In the genomic region with DNA sequence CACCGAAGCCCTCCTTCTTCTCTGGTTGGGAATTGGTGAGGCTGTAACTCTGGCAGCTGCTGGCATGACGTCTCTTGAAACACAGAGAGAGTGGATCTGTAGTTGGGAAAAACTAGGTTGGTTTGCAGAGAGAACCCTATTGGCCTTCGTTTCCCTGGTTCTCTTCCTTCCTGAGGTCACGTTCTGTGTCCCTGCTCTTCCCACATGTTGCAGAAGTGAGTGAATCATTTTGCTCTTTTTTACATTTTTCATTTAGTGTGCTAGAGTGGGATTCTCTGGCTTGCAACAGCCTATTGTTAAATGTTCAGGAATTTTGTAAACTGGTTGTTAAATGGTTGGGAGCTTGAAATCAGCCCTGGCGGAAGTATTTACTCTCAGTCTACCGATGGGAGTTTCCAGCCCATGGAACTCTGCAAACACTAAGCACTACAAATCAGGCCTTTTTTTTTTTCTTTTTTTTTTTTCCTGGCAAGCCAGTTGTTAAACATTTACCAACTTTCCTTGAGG, we compare ENCODE assay signal across 18 cellular contexts. TPM values are rescaled to one million over a fixed set of nuclear protein-coding genes. Genes with fewer than 3 reads are reported as not detected.
A peak's percentile ranks its signal among the peaks of the same experiment; 100 is the strongest.
DNase-seq lines count a peak whose midpoint lies in the region; ATAC-seq, FAIRE-seq and TF ChIP-seq lines count a peak whose summit lies in the region.
"Had no signal": no experiment of that assay in that cellular context is flagged by ENCODE, and none has a peak within 500 bp of the region (broad histone marks: within the 10 kb centered on the region; RNA-seq: fewer than 3 reads in every experiment).

No MANE protein-coding gene starts in this region.

- ATAC-seq in GM21786 (IDR thresholded peaks at IDR 0.05; ENCODE audit: unreplicated experiment) = no peak
- ATAC-seq: activated naive CD8-positive, alpha-beta T cell treated with anti-CD3 and anti-CD28 coated beads, Interleukin-2, amount 50 U/mL, for 24 hours; gastroesophageal sphincter had no signal

- in situ Hi-C loops in KBM-7 (cut with MboI; ENCODE audit: low pct_unique_long_range_greater_than_20kb, low sequenced_read_pairs) = no loop called here

- WGBS in liver = 26% methylated on average over 6 of the region's 6 CpGs
- WGBS in small intestine, 3 donors = 49 to 65% (median 52%) methylated on average over 6 of the region's 6 CpGs

- peak; percentile 40 to 43 for TF ChIP-seq RAD21 in liver (IDR thresholded peaks at IDR 0.05)

- peak overlapping the region; percentile 62 to 64 for H3K9ac ChIP-seq in liver (ENCODE audit: low read depth in 1 of 2, low read length in 2 of 2)

- peak; percentile 12 for DNase-seq in EH (ENCODE audit: low read depth)
- DNase-seq in dermis microvascular lymphatic vessel endothelial cell (ENCODE audit: low read depth in 2 of 2) = peak; percentile 72 to 94
- peak; percentile 41 for DNase-seq in small intestine
- no peak for DNase-seq in HTR-8/SVneo (ENCODE audit: insufficient read length, low spot score)
- no peak for DNase-seq in H7
- DNase-seq in KBM-7 = no peak
- DNase-seq: activated CD4-positive, alpha-beta T cell treated with anti-CD3 and anti-CD28 coated beads, Interleukin-2, amount 50 U/mL, for 48 hours; activated naive CD8-positive, alpha-beta T cell treated with anti-CD3 and anti-CD28 coated beads, Interleukin-2, amount 50 U/mL, for 24 hours; BE2C; cerebellar nuclear complex; DMS 273 treated with DMSO at 0.1 percent for 48 hours; NCI-H2171; sigmoid colon; stimulated activated CD4-positive, alpha-beta T cell treated with anti-CD3 and anti-CD28 coated beads, Interleukin-4, amount 100 ng/mL, for 1 hour; SW 1271 had no signal

- no peak for TF ChIP-seq CTCF in liver (IDR thresholded peaks at IDR 0.05; ENCODE audit: low read depth, low read length, missing input control)

- H3K9me3 ChIP-seq in liver (ENCODE audit: control insufficient read depth in 4 of 4, low read length in 3 of 4) (no peaks in the 10 kb centered on the region), small intestine (ENCODE audit: control insufficient read depth, low read depth) (no peaks in the 10 kb centered on the region)
- H3K9me3 ChIP-seq: BE2C, gastroesophageal sphincter, sigmoid colon had no signal

- H3K4me3 ChIP-seq in liver (ENCODE audit: low read depth in 1 of 3, low read length in 3 of 3) = no peak overlapping the region
- H3K4me3 ChIP-seq in small intestine (ENCODE audit: low read depth in 1 of 2, low read length in 2 of 2) = no peak overlapping the region
- H3K4me3 ChIP-seq in H7 (ENCODE audit: insufficient read depth, low read depth, low read length) = no peak overlapping the region
- H3K4me3 ChIP-seq: gastroesophageal sphincter, sigmoid colon had no signal

- H3K27ac ChIP-seq in liver (ENCODE audit: low read depth in 1 of 2, low read length in 2 of 2) = peak overlapping the region; percentile 86 to 94
- H3K27ac ChIP-seq in small intestine (ENCODE audit: low read depth in 1 of 2, low read length in 1 of 2) = no peak overlapping the region
- H3K27ac ChIP-seq: gastroesophageal sphincter, sigmoid colon had no signal

- no peaks in the 10 kb centered on the region for H3K27me3 ChIP-seq in liver (ENCODE audit: control insufficient read depth in 4 of 4, insufficient read depth in 4 of 4, low read length in 3 of 4)
- H3K27me3 ChIP-seq in small intestine (ENCODE audit: control insufficient read depth in 2 of 2, insufficient read depth in 2 of 2, low read length in 2 of 2) = no peaks in the 10 kb centered on the region
- H3K27me3 ChIP-seq in H7 (ENCODE audit: control insufficient read depth, insufficient read depth, low read length) = no peaks in the 10 kb centered on the region
- H3K27me3 ChIP-seq: gastroesophageal sphincter, sigmoid colon had no signal

- no peaks in the 10 kb centered on the region for H3K36me3 ChIP-seq in liver (ENCODE audit: control insufficient read depth in 4 of 4, insufficient read depth in 3 of 4, low read depth in 1 of 4, low read length in 3 of 4)
- H3K36me3 ChIP-seq in small intestine (ENCODE audit: control insufficient read depth in 2 of 2, insufficient read depth in 2 of 2, low read length in 2 of 2) = no peaks in the 10 kb centered on the region
- no peaks in the 10 kb centered on the region for H3K36me3 ChIP-seq in H7 (replicated peaks; ENCODE audit: control insufficient read depth, insufficient read depth, low read length)
- H3K36me3 ChIP-seq: BE2C, gastroesophageal sphincter, sigmoid colon had no signal

- H3K4me1 ChIP-seq in liver (ENCODE audit: control insufficient read depth in 4 of 4, insufficient read depth in 4 of 4, low read length in 3 of 4) (peaks cover 7 to 35% (median 21%) of the 10 kb centered on the region in 4 donors), small intestine (ENCODE audit: control insufficient read depth in 2 of 2, insufficient read depth in 1 of 2, low read depth in 1 of 2, low read length in 1 of 2) (no peaks in the 10 kb centered on the region)
- H3K4me1 ChIP-seq: BE2C, gastroesophageal sphincter, sigmoid colon had no signal

- FAIRE-seq in small intestine (lab: Jason Lieb, UNC) (no peak), HTR-8/SVneo (lab: Jason Lieb, UNC) (no peak)

TF ChIP-seq in liver, 16 proteins besides CTCF, POLR2A, EP300 and RAD21 (continues in another document):
- TF ChIP-seq, protein P1, sequence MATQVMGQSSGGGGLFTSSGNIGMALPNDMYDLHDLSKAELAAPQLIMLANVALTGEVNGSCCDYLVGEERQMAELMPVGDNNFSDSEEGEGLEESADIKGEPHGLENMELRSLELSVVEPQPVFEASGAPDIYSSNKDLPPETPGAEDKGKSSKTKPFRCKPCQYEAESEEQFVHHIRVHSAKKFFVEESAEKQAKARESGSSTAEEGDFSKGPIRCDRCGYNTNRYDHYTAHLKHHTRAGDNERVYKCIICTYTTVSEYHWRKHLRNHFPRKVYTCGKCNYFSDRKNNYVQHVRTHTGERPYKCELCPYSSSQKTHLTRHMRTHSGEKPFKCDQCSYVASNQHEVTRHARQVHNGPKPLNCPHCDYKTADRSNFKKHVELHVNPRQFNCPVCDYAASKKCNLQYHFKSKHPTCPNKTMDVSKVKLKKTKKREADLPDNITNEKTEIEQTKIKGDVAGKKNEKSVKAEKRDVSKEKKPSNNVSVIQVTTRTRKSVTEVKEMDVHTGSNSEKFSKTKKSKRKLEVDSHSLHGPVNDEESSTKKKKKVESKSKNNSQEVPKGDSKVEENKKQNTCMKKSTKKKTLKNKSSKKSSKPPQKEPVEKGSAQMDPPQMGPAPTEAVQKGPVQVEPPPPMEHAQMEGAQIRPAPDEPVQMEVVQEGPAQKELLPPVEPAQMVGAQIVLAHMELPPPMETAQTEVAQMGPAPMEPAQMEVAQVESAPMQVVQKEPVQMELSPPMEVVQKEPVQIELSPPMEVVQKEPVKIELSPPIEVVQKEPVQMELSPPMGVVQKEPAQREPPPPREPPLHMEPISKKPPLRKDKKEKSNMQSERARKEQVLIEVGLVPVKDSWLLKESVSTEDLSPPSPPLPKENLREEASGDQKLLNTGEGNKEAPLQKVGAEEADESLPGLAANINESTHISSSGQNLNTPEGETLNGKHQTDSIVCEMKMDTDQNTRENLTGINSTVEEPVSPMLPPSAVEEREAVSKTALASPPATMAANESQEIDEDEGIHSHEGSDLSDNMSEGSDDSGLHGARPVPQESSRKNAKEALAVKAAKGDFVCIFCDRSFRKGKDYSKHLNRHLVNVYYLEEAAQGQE (IDR thresholded peaks at IDR 0.05) = peak; percentile 75
- TF ChIP-seq FOXA2 (IDR thresholded peaks at IDR 0.05) (peak; percentile 53), SP1 (IDR thresholded peaks at IDR 0.05) (peak; percentile 87), NR2F2 (IDR thresholded peaks at IDR 0.05) (no peak), ZBTB33 (IDR thresholded peaks at IDR 0.05) (peak; percentile 49), MAX (IDR thresholded peaks at IDR 0.05) (peak; percentile 69), FOXA1 (IDR thresholded peaks at IDR 0.05) (no peak), EGR1 (IDR thresholded peaks at IDR 0.05; ENCODE audit: low read depth in 2 of 2) (peak in 1 of 2 donors; percentile 74), JUND (IDR thresholded peaks at IDR 0.05) (peak; percentile 26 to 60), HNF4G (IDR thresholded peaks at IDR 0.05) (no peak), RXRA (IDR thresholded peaks at IDR 0.05) (peak; percentile 21 to 64), YY1 (IDR thresholded peaks at IDR 0.05) (peak; percentile 80), GABPA (IDR thresholded peaks at IDR 0.05 in 1 of 2, conservative IDR thresholded peaks at IDR 0.05 in 1 of 2) (peak in 1 of 2 donors; percentile 65), TAF1 (conservative IDR thresholded peaks at IDR 0.05) (peak; percentile 56)
- TF ChIP-seq, protein P2, sequence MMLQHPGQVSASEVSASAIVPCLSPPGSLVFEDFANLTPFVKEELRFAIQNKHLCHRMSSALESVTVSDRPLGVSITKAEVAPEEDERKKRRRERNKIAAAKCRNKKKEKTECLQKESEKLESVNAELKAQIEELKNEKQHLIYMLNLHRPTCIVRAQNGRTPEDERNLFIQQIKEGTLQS (IDR thresholded peaks at IDR 0.05) = no peak

RNA-seq across cellular contexts. Expression of gene CKAP4, which starts 26.8 kb away (rescaled TPM):
- total RNA-seq in dermis microvascular lymphatic vessel endothelial cell = 36.2 and 55.9 TPM in 2 replicates
- total RNA-seq in liver = 10 to 100 TPM; 23.1 to 27.4 TPM
- polyA plus RNA-seq in liver = 10 to 100 TPM; 13.1 to 28.0 TPM
- polyA plus RNA-seq in small intestine = 10 to 100 TPM in 1 of 3 donors, 1 to 10 TPM in 2; 2.0 to 34.5 (median 4.1) TPM
- 52.0 and 54.4 TPM in 2 replicates for total RNA-seq in H7 (2014; rRNA removed; shearing (Covaris generic))

RNA-seq across cellular contexts. Expression of gene TCP11L2, which starts 27.9 kb away (rescaled TPM):
- total RNA-seq in dermis microvascular lymphatic vessel endothelial cell = 42.7 and 64.4 TPM in 2 replicates
- 10 to 100 TPM in 1 of 2 donors, 1 to 10 TPM in 1; 9.2 to 98.1 TPM for total RNA-seq in liver
- 1 to 10 TPM; 2.5 to 2.6 TPM for polyA plus RNA-seq in liver
- 1 to 10 TPM; 2.7 to 6.2 (median 5.3) TPM for polyA plus RNA-seq in small intestine
- 6.9 and 8.3 TPM in 2 replicates for total RNA-seq in H7 (2014; rRNA removed; shearing (Covaris generic))

Comparison
In these comparisons a context has a peak if more than half of its experiments do, and no peak if none do; other contexts are left out.
1. DNase-seq: peak in EH (single experiment), dermis microvascular lymphatic vessel endothelial cell (2 of 2) and small intestine (single experiment); none in HTR-8/SVneo (single experiment), H7 (single experiment) and KBM-7 (single experiment).
2. H3K27ac ChIP-seq: peak in liver (2 of 2); none in small intestine (0 of 2).